In the genomic region with DNA sequence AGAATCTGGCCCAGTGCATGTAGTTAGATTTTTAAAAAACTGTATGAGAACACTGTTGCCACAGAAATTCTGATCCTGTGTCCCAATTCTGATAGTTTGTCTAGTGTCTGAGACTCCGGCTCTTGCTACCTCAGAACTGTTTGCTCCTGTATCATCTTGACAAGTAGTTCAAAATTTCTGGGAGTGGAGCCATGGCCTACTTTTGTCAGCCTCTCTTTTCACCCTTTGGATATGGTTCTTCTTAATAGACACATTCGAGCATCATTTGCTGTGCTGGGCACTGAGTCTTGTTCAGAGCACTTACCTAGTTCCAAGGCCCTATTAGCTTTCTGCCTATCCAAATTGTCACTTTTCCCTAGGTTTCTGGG, we compare ENCODE assay signal across 10 cellular contexts. TPM values are rescaled to one million over a fixed set of nuclear protein-coding genes. Genes with fewer than 3 reads are reported as not detected.
A peak's percentile ranks its signal among the peaks of the same experiment; 100 is the strongest.
DNase-seq lines count a peak whose midpoint lies in the region; ATAC-seq, FAIRE-seq and TF ChIP-seq lines count a peak whose summit lies in the region.
"Had no signal": no experiment of that assay in that cellular context is flagged by ENCODE, and none has a peak within 500 bp of the region (broad histone marks: within the 10 kb centered on the region; RNA-seq: fewer than 3 reads in every experiment).

No MANE protein-coding gene starts in this region.

- TF ChIP-seq EP300 in stomach (IDR thresholded peaks at IDR 0.05): no peak

- DNase-seq in GM23338 (ENCODE audit: low spot score) (no peak), T-cell (no peak), Right ventricle myocardium superior (no peak), stomach (no peak), activated gamma-delta T cell (lab: John Stamatoyannopoulos, UW) (no peak), D721Med (ENCODE audit: insufficient read length, low spot score) (no peak), KG1 (lab: John Stamatoyannopoulos, UW) (no peak)
- DNase-seq: glutamatergic neuron, NCI-H345 had no signal

- FAIRE-seq in D721Med (lab: Jason Lieb, UNC): no peak

- H3K4me1 ChIP-seq in GM23338 (ENCODE audit: insufficient read depth) (peaks cover 4% of the 10 kb centered on the region; the same call in 1 of the 2 replicates), stomach (peaks cover 0 to 29% (median 15%) of the 10 kb centered on the region in 4 donors)

- H3K27ac Mint-ChIP-seq in GM23338 (no peak overlapping the region), T-cell (peak overlapping the region; percentile 68 to 78)

- intact Hi-C loops in Right ventricle myocardium superior (cut with DNase I): no loop called here
- intact Hi-C loops in stomach (cut with DNase I; ENCODE audit: low total_unique reads): no loop called here

- H3K9me3 ChIP-seq in stomach: peaks cover 0 to 8% (median 0%) of the 10 kb centered on the region in 4 donors

- H3K9me3 Mint-ChIP-seq in GM23338 (peaks cover 9% of the 10 kb centered on the region; the same call in 2 of the 3 replicates), T-cell (peaks cover 2 to 14% (median 5%) of the 10 kb centered on the region in 3 donors)

- 0 out of 2 replicates have a peak overlapping the region, but pooled peaks have one; percentile 39 for H3K27ac ChIP-seq in GM23338 (ENCODE audit: low read depth)
- H3K27ac ChIP-seq in stomach: peak overlapping the region in 4 of 5 donors; percentile 12 to 61 (median 38)

- WGBS in stomach, 5 donors: 54 to 72% (median 65%) methylated on average over 2 of the region's 2 CpGs

- H3F3A ChIP-seq in GM23338 (replicated peaks; ENCODE audit: low read depth): no peaks in the 10 kb centered on the region

- TF ChIP-seq CTCF in GM23338 (conservative IDR thresholded peaks at IDR 0.05; ENCODE audit: low read depth in 2 of 2): no peak
- TF ChIP-seq CTCF in stomach (IDR thresholded peaks at IDR 0.05): no peak
- no peak for TF ChIP-seq CTCF in D721Med (IDR thresholded peaks at IDR 0.05; ENCODE audit: insufficient read depth, missing control alignments)

- CTCF ChIA-PET in T-cell (lab: Charles Lee): interaction anchor here in 1 of 2 donors (1.0 to 1.4 kb wide), 4 partner anchors 30 to 68 kb away, joined by 3 to 6 read pairs (median 4); partner anchors contain the start of genes ATP10D and COMMD8

- H3K4me2 ChIP-seq in GM23338: no peak overlapping the region

- H3K4me3 Mint-ChIP-seq in GM23338: no peak overlapping the region
- H3K4me3 Mint-ChIP-seq in T-cell: peak overlapping the region in 2 of 3 donors; percentile 11 to 65

- H3K79me2 ChIP-seq in GM23338 (replicated peaks; ENCODE audit: insufficient read depth): no peaks in the 10 kb centered on the region

- H3K27me3 ChIP-seq in GM23338 (ENCODE audit: insufficient read depth) (no peaks in the 10 kb centered on the region), stomach (no peaks in the 10 kb centered on the region)

- peaks cover 12% of the 10 kb centered on the region for H3K4me1 Mint-ChIP-seq in GM23338
- peaks cover 44 to 54% (median 49%) of the 10 kb centered on the region in 3 donors for H3K4me1 Mint-ChIP-seq in T-cell

- H3K4me3 ChIP-seq in GM23338 (no peak overlapping the region), stomach (no peak overlapping the region)

- POLR2A ChIA-PET in T-cell (lab: Charles Lee): interaction anchor here in 1 of 2 donors (1.4 kb wide), 1 partner anchor 69 kb away, joined by 3 read pairs; the partner anchor contains the start of gene COMMD8

- TF ChIP-seq POLR2A in stomach (IDR thresholded peaks at IDR 0.05): no peak

- H3K36me3 Mint-ChIP-seq in GM23338 (ENCODE audit: low read depth) (no peaks in the 10 kb centered on the region; the same call in 2 of the 3 replicates), T-cell (peaks cover 24% of the 10 kb centered on the region)

- H3K9me2 ChIP-seq in GM23338 (ENCODE audit: insufficient read depth): no peaks in the 10 kb centered on the region

- H3K27me3 Mint-ChIP-seq in GM23338 (ENCODE audit: insufficient read depth, low read depth, poor library complexity) (no peaks in the 10 kb centered on the region), T-cell (no peaks in the 10 kb centered on the region)

- H2AFZ ChIP-seq in GM23338: no peak overlapping the region

- H4K20me1 ChIP-seq in GM23338 (replicated peaks; ENCODE audit: insufficient read depth): no peaks in the 10 kb centered on the region

- H3K36me3 ChIP-seq in GM23338 (ENCODE audit: insufficient read depth): no peaks in the 10 kb centered on the region
- H3K36me3 ChIP-seq in stomach: peaks cover 0 to 56% (median 51%) of the 10 kb centered on the region in 4 donors

- ATAC-seq in GM23338: no peak
- ATAC-seq in T-cell (replicated peaks in 1 of 4): peak in 2 of 4 experiments; percentile 14 to 40
- peak; percentile 46 for ATAC-seq in Right ventricle myocardium superior (ENCODE audit: poor library complexity)
- no peak for ATAC-seq in HG03469 (IDR thresholded peaks at IDR 0.05; ENCODE audit: unreplicated experiment)

TF ChIP-seq in GM23338, 12 proteins besides CTCF, POLR2A, EP300 and RAD21 (continues in another document):
- TF ChIP-seq EZH2 (IDR thresholded peaks at IDR 0.05; ENCODE audit: low read depth, unreplicated experiment): no peak
- TF ChIP-seq ZNF462 (CRISPR knock-in tag; IDR thresholded peaks at IDR 0.05): no peak
- no peak for TF ChIP-seq EZH2phosphoT487 (IDR thresholded peaks at IDR 0.05; ENCODE audit: unreplicated experiment)
- no peak for TF ChIP-seq NANOG (IDR thresholded peaks at IDR 0.05; ENCODE audit: borderline replicate concordance)
- TF ChIP-seq POLR2AphosphoS5 (IDR thresholded peaks at IDR 0.05; ENCODE audit: low read depth): no peak

RNA-seq across cellular contexts. Expression of gene ATP10D, which starts 46.9 kb away (rescaled TPM):
- total RNA-seq in GM23338 (2014; rRNA removed; shearing (Covaris generic)): 4.7 and 4.9 TPM in 2 replicates
- 3.4 and 4.5 TPM in 2 replicates for polyA plus RNA-seq in GM23338 (2016; fragmentation: Nextera tagmentation; extraction: Ambion mirVana)
- 1 to 10 TPM; 2.3 to 8.0 (median 5.0) TPM for total RNA-seq in T-cell
- total RNA-seq in Right ventricle myocardium superior: 7.5 TPM
- 10 to 100 TPM in 3 of 5 donors, 1 to 10 TPM in 2; 4.6 to 72.9 (median 20.9) TPM for total RNA-seq in stomach
- polyA plus RNA-seq in stomach: 1 to 10 TPM; 1.5 to 4.9 (median 2.2) TPM
